8 cellular contexts compared by ENCODE assay signal in the genomic region with DNA sequence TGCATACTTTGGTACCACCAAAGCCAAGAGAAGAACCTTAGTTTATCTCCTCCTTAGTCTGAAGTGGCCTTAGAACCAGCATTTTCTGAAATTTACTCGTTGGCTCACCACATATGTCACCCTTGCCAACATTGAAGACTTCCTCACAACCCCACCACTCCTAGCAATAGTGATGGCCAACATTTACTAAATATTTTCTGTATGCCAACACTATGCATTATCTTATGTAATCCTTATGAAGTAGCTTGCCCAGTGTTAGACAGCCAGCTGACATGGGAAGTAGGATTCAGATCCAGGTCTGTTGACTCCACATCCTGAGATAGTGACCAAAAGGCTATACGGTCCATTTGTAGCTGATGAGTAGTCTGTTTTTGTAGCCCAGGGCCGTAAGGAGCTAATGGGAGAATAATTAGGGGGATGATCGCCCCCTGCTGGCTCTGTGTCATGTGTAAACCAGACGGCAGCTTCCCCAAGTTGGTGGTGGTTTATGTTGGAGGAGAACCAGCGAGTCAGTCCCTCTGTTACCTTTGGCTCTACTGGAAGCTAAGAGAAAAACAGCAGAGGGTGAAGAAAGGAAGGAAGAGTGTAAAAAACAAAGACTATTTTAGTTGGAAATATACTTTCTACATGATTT.
DNase-seq lines count a peak whose midpoint lies in the region; ATAC-seq and TF ChIP-seq lines count a peak whose summit lies in the region.

No MANE protein-coding gene starts in this region.

- H3K9me3 Mint-ChIP-seq in activated CD4-positive, alpha-beta T cell treated with anti-CD3 and anti-CD28 coated beads, Interleukin-2, amount 10 ng/mL, durations not matched to agents 7 days and 5 days, result no peaks in the 10 kb centered on the region

- H3K27ac Mint-ChIP-seq in activated CD4-positive, alpha-beta T cell treated with anti-CD3 and anti-CD28 coated beads, Interleukin-2, amount 10 ng/mL, durations not matched to agents 7 days and 5 days, result no peak overlapping the region

- peak; percentile 61 for ATAC-seq in HG03066 (IDR thresholded peaks at IDR 0.05; ENCODE audit: low read depth, unreplicated experiment)
- ATAC-seq in right lobe of liver, result peak; percentile 95 to 97 (median 96)
- no peak for ATAC-seq in HG02840 (IDR thresholded peaks at IDR 0.05; ENCODE audit: low FRiP score, unreplicated experiment)

- TF ChIP-seq CTCF in GM10266 (IDR thresholded peaks at IDR 0.05; ENCODE audit: control insufficient read depth, insufficient read depth, low read depth, missing control alignments), result peak; percentile 75
- TF ChIP-seq CTCF in right lobe of liver (IDR thresholded peaks at IDR 0.05), result peak; percentile 62 to 81 (median 78)

- POLR2A ChIA-PET in activated CD4-positive, alpha-beta T cell treated with anti-CD3 and anti-CD28 coated beads, Interleukin-2, amount 10 ng/mL, durations not matched to agents 7 days and 5 days (lab: Charles Lee), result interaction anchor here (0.5 kb wide), 1 partner anchor 577 kb away, joined by 3 read pairs; no protein-coding TSS in a partner anchor

- no peaks in the 10 kb centered on the region for H3K36me3 Mint-ChIP-seq in activated CD4-positive, alpha-beta T cell treated with anti-CD3 and anti-CD28 coated beads, Interleukin-2, amount 10 ng/mL, durations not matched to agents 7 days and 5 days (ENCODE audit: low read depth)

- no peaks in the 10 kb centered on the region for H3K27me3 ChIP-seq in right lobe of liver

- H3K27me3 Mint-ChIP-seq in activated CD4-positive, alpha-beta T cell treated with anti-CD3 and anti-CD28 coated beads, Interleukin-2, amount 10 ng/mL, durations not matched to agents 7 days and 5 days, result peaks cover 3% of the 10 kb centered on the region

- peaks cover 0 to 3% (median 0%) of the 10 kb centered on the region in 4 donors for H3K36me3 ChIP-seq in right lobe of liver

- DNase-seq in GM10266 (ENCODE audit: extremely low spot score), result peak; percentile 55
- DNase-seq in NCI-H524 (lab: John Stamatoyannopoulos, UW), result peak; percentile 39 to 77
- peak; percentile 71 for DNase-seq in activated CD4-positive, alpha-beta T cell treated with anti-CD3 and anti-CD28 coated beads, Interleukin-2, amount 10 ng/mL, durations not matched to agents 7 days and 5 days
- DNase-seq in dermis blood vessel endothelial cell, result peak; percentile 94
- peak; percentile 77 to 85 (median 77) for DNase-seq in right lobe of liver
- peak; percentile 13 to 62 (median 20) for DNase-seq in stimulated activated CD4-positive, alpha-beta T cell treated with anti-CD3 and anti-CD28 coated beads, TNF-alpha, amount 100 ng/mL, for 1 hour (ENCODE audit: low read depth in 3 of 3, low spot score in 1 of 3)

- no peak for TF ChIP-seq POLR2A in right lobe of liver (IDR thresholded peaks at IDR 0.05)

- H3K27ac ChIP-seq in right lobe of liver, result peak overlapping the region in 1 of 3 donors; percentile 7

- no peak overlapping the region for H3K4me3 ChIP-seq in right lobe of liver

- peaks cover 0 to 5% (median 0%) of the 10 kb centered on the region in 4 donors for H3K4me1 ChIP-seq in right lobe of liver

- intact Hi-C loops in right lobe of liver (cut with DNase I), result loop anchor here in 1 of 2 donors (10.0 kb wide), 1 partner anchor 174 kb away; no protein-coding TSS in a partner anchor

- no peaks in the 10 kb centered on the region for H3K4me1 Mint-ChIP-seq in activated CD4-positive, alpha-beta T cell treated with anti-CD3 and anti-CD28 coated beads, Interleukin-2, amount 10 ng/mL, durations not matched to agents 7 days and 5 days

- WGBS in right lobe of liver (ENCODE audit: insufficient coverage, low coverage, low lambda C conversion rate, missing lambda C conversion rate), result 10% methylated on average over 6 of the region's 6 CpGs

- CTCF ChIA-PET in activated CD4-positive, alpha-beta T cell treated with anti-CD3 and anti-CD28 coated beads, Interleukin-2, amount 10 ng/mL, durations not matched to agents 7 days and 5 days (lab: Charles Lee), result interaction anchor here (0.7 to 1.6 kb wide), 6 partner anchors 9 to 557 kb away, joined by 3 to 6 read pairs (median 4); no protein-coding TSS in a partner anchor

- no peak overlapping the region for H3K4me3 Mint-ChIP-seq in activated CD4-positive, alpha-beta T cell treated with anti-CD3 and anti-CD28 coated beads, Interleukin-2, amount 10 ng/mL, durations not matched to agents 7 days and 5 days

- H3K9me3 ChIP-seq in right lobe of liver, result no peaks in the 10 kb centered on the region

Comparison
In these comparisons a context has a peak if more than half of its experiments do, and no peak if none do; other contexts are left out.
1. DNase-seq: peak in every context shown above with its lines; median percentile 94 in dermis blood vessel endothelial cell; 77 in right lobe of liver; 71 in activated CD4-positive, alpha-beta T cell treated with anti-CD3 and anti-CD28 coated beads, Interleukin-2, amount 10 ng/mL, durations not matched to agents 7 days and 5 days; 58 in NCI-H524; 55 in GM10266; 20 in stimulated activated CD4-positive, alpha-beta T cell treated with anti-CD3 and anti-CD28 coated beads, TNF-alpha, amount 100 ng/mL, for 1 hour.